In the genomic region with DNA sequence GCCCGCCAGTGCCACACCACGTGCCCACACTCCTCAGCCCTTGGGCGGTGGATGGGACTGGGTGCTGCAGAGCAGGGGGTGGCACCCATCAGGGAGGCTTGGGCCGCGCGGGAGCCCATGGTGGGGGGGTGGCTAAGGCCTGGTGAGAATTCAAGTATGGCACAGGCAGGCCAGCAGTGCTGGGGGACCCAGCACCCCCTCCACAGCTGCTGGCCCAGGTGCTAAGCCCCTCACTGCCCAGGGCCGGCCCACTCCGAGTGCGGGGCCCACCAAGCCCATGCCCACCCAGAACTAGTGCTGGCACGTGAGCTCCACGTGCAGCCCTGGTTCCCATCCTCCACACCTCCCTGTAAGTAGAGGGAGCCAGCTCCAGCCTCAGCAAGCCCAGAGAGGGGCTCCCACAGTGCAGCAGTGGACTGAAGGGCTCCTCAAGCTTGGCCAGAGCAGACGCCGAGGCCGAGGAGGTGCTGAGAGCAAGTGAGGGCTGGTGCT, we compare ENCODE assay signal across 24 cellular contexts.
"Had no signal": no experiment of that assay in that cellular context is flagged by ENCODE, and none has a peak within 500 bp of the region (broad histone marks: within the 10 kb centered on the region; RNA-seq: fewer than 3 reads in every experiment).

No MANE protein-coding gene starts in this region.

- H3K27ac ChIP-seq: epithelial cell of prostate, esophagus muscularis mucosa, gastrocnemius medialis, heart right ventricle, left lung, lower lobe of right lung, neutrophil, psoas muscle, spleen, tibial artery, upper lobe of left lung, vagina had no signal

- H3K9me3 Mint-ChIP-seq: effector memory CD8-positive, alpha-beta T cell; memory B cell had no signal

- H3K4me3 Mint-ChIP-seq: dendritic cell treated with granulocyte-macrophage colony-stimulating factor and Interleukin-4, amounts not matched to agents 40 ng/mL and 50 ng/mL, for 4 days; effector memory CD8-positive, alpha-beta T cell; memory B cell; naive thymus-derived CD4-positive, alpha-beta T cell; nephron progenitor cell had no signal

- H3K36me3 Mint-ChIP-seq: memory B cell; naive thymus-derived CD4-positive, alpha-beta T cell had no signal

- H3K27me3 ChIP-seq: esophagus muscularis mucosa, gastrocnemius medialis, heart right ventricle, left lung, neutrophil, spleen, tibial artery, upper lobe of left lung, vagina had no signal

- H3K4me1 Mint-ChIP-seq: memory B cell; naive thymus-derived CD4-positive, alpha-beta T cell; nephron progenitor cell had no signal

- H3K4me3 ChIP-seq: esophagus muscularis mucosa, gastrocnemius medialis, heart right ventricle, left lung, lower lobe of right lung, psoas muscle, spleen, tibial artery, upper lobe of left lung, vagina had no signal

- H3K4me1 ChIP-seq: esophagus muscularis mucosa, gastrocnemius medialis, heart right ventricle, left lung, lower lobe of right lung, psoas muscle, spleen, tibial artery, upper lobe of left lung, vagina had no signal

- ATAC-seq: effector memory CD8-positive, alpha-beta T cell; gastrocnemius medialis; left lung; lower lobe of right lung; naive thymus-derived CD4-positive, alpha-beta T cell; psoas muscle; sciatic nerve had no signal

- H3K36me3 ChIP-seq: esophagus muscularis mucosa, gastrocnemius medialis, heart right ventricle, left lung, lower lobe of right lung, neutrophil, spleen, tibial artery, upper lobe of left lung, vagina had no signal

- DNase-seq: effector memory CD8-positive, alpha-beta T cell; gastrocnemius medialis; heart right ventricle; hypothalamus; islet precursor cell; lower lobe of right lung; naive thymus-derived CD4-positive, alpha-beta T cell; nephron progenitor cell; spleen; stimulated activated CD4-positive, alpha-beta T cell treated with anti-CD3 and anti-CD28 coated beads, Interleukin-15, amount 100 ng/mL, for 24 hours; stimulated activated CD4-positive, alpha-beta T cell treated with anti-CD3 and anti-CD28 coated beads, Interleukin-1b, Interleukin-23, amount 100 ng/mL, for 48 hours; stimulated activated CD4-positive, alpha-beta T cell treated with anti-CD3 and anti-CD28 coated beads, Interleukin-4, amount 100 ng/mL, for 24 hours; stimulated activated naive CD4-positive, alpha-beta T cell treated with Interleukin-2 at 50 U/mL for 16 hours; tibial artery had no signal

- H3K27me3 Mint-ChIP-seq: dendritic cell treated with granulocyte-macrophage colony-stimulating factor and Interleukin-4, amounts not matched to agents 40 ng/mL and 50 ng/mL, for 4 days; effector memory CD8-positive, alpha-beta T cell; memory B cell had no signal

- H3K27ac Mint-ChIP-seq: dendritic cell treated with granulocyte-macrophage colony-stimulating factor and Interleukin-4, amounts not matched to agents 40 ng/mL and 50 ng/mL, for 4 days; effector memory CD8-positive, alpha-beta T cell; memory B cell; naive thymus-derived CD4-positive, alpha-beta T cell; nephron progenitor cell had no signal
